ENCODE assay signal across 8 cellular contexts in the genomic region with DNA sequence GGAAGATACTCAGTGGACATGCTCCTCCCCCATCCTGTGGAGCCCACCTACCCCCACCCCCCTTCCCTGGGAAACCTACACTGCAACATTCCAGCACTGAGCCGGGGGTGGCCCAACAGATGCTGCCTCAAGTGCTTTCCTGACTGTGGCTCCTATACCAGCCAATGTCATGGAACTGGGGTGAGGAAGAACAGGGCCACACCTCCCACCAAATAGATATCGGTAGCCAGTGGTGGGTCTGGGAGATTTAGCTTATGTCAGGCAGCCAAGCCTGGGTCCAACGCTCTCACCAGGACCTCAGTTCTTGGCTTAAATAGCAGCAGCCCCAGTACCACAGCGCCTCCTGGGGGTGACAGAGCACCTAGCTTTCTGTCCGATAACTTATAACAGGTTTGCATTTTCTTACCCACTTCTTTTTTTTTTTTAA.
DNase-seq lines count a peak whose midpoint lies in the region; TF ChIP-seq lines count a peak whose summit lies in the region.

No MANE protein-coding gene starts in this region.

- WGBS in iPS DF 6.9 (ENCODE audit: insufficient coverage, insufficient read length): no CpG with 5 or more reads among the region's 5 CpGs

- H3K36me3 ChIP-seq in iPS DF 6.9 (ENCODE audit: control insufficient read depth, insufficient read depth, low read length): peaks cover 36% of the 10 kb centered on the region

- peak; percentile 85 for TF ChIP-seq CTCF in astrocyte of the cerebellum (IDR thresholded peaks at IDR 0.05; ENCODE audit: low read depth, low read length, missing control alignments)

- no peak overlapping the region for H3K4me3 ChIP-seq in astrocyte of the cerebellum (ENCODE audit: low read depth, low read length)
- no peak overlapping the region for H3K4me3 ChIP-seq in iPS DF 6.9 (ENCODE audit: low read length)

- in situ Hi-C loops in astrocyte of the cerebellum (cut with HindIII; ENCODE audit: low sequenced_read_pairs): no loop called here

- H3K9me3 ChIP-seq in iPS DF 6.9 (ENCODE audit: control insufficient read depth, insufficient read depth, low read length): no peaks in the 10 kb centered on the region

- no peak overlapping the region for H3K27ac ChIP-seq in iPS DF 6.9 (ENCODE audit: low read length)

- no peaks in the 10 kb centered on the region for H3K4me1 ChIP-seq in iPS DF 6.9 (ENCODE audit: control insufficient read depth, insufficient read depth, low read length)

- DNase-seq in activated gamma-delta T cell treated with Interleukin-2 at 50 U/mL for 16 hours (peak; percentile 22), activated gamma-delta T cell (lab: John Stamatoyannopoulos, UW) (no peak), SKM-1 (lab: John Stamatoyannopoulos, UW; ENCODE audit: unreplicated experiment) (peak; percentile 15), astrocyte of the cerebellum (ENCODE audit: low read depth) (peak; percentile 40), iPS DF 6.9 (ENCODE audit: low read depth, low spot score) (peak; percentile 33), GF-D8 (lab: John Stamatoyannopoulos, UW) (no peak), NCI-H1417 treated with DMSO at 0.1 percent for 48 hours (lab: John Stamatoyannopoulos, UW) (no peak)
- DNase-seq in stimulated activated CD4-positive, alpha-beta T cell treated with anti-CD3 and anti-CD28 coated beads, Interleukin-12 subunit alpha, Interleukin-12 subunit beta, amount 100 ng/mL, for 24 hours (ENCODE audit: low read depth in 2 of 2): peak; percentile 3 to 29

- no peaks in the 10 kb centered on the region for H3K27me3 ChIP-seq in iPS DF 6.9 (ENCODE audit: control insufficient read depth, insufficient read depth, low read length)

Comparison
In these comparisons a context has a peak if more than half of its experiments do, and no peak if none do; other contexts are left out.
1. DNase-seq: peak in activated gamma-delta T cell treated with Interleukin-2 at 50 U/mL for 16 hours (single experiment), SKM-1 (single experiment), astrocyte of the cerebellum (single experiment), iPS DF 6.9 (single experiment) and stimulated activated CD4-positive, alpha-beta T cell treated with anti-CD3 and anti-CD28 coated beads, Interleukin-12 subunit alpha, Interleukin-12 subunit beta, amount 100 ng/mL, for 24 hours (2 of 2); none in activated gamma-delta T cell (single experiment), GF-D8 (single experiment) and NCI-H1417 treated with DMSO at 0.1 percent for 48 hours (single experiment).